ENCODE assay signal across 17 cellular contexts in genomic region chr18:65761636-65762310, GRCh38. TPM values are rescaled to one million over a fixed set of nuclear protein-coding genes. Genes with fewer than 3 reads are reported as not detected.
"Had no signal": no experiment of that assay in that cellular context is flagged by ENCODE, and none has a peak within 500 bp of the region (broad histone marks: within the 10 kb centered on the region; RNA-seq: fewer than 3 reads in every experiment).

No MANE protein-coding gene starts in this region.

- H3K4me1 Mint-ChIP-seq: natural killer cell had no signal

- ATAC-seq: natural killer cell had no signal

- H3K27ac Mint-ChIP-seq: activated T-helper 1 cell treated with anti-CD3 and anti-CD28 coated beads, Interleukin-12 subunit alpha, Interleukin-12 subunit beta, Interleukin-2, Interleukin-4 antibody, amounts not matched to agents 30 ng/mL and 10 ng/mL and 1 ng/mL, durations not matched to agents 14 hours and 24 hours and 36 hours; natural killer cell had no signal

- H3K4me3 Mint-ChIP-seq: activated T-helper 1 cell treated with anti-CD3 and anti-CD28 coated beads, Interleukin-12 subunit alpha, Interleukin-12 subunit beta, Interleukin-2, Interleukin-4 antibody, amounts not matched to agents 30 ng/mL and 10 ng/mL and 1 ng/mL, durations not matched to agents 14 hours and 24 hours and 36 hours; natural killer cell had no signal

- DNase-seq: activated CD4-positive, alpha-beta T cell treated with anti-CD3 and anti-CD28 coated beads, Interleukin-2, amount 50 U/mL, for 1 hour; activated CD4-positive, CD25-positive, alpha-beta regulatory T cell; activated CD8-positive, alpha-beta memory T cell treated with anti-CD3 and anti-CD28 coated beads for 24 hours; anterior cingulate cortex; cortex of kidney; effector CD8-positive, alpha-beta T cell; foreskin fibroblast; kidney glomerular epithelial cell; mesenchymal stem cell; natural killer cell; stimulated activated CD4-positive, alpha-beta T cell treated with anti-CD3 and anti-CD28 coated beads, Interleukin-1b, Interleukin-23, amount 100 ng/mL, for 48 hours; stomach; testis; upper lobe of left lung had no signal

- H3K9me3 Mint-ChIP-seq: activated T-helper 1 cell treated with anti-CD3 and anti-CD28 coated beads, Interleukin-12 subunit alpha, Interleukin-12 subunit beta, Interleukin-2, Interleukin-4 antibody, amounts not matched to agents 30 ng/mL and 10 ng/mL and 1 ng/mL, durations not matched to agents 14 hours and 24 hours and 36 hours had no signal

- H3K36me3 Mint-ChIP-seq: natural killer cell had no signal

RNA-seq across cellular contexts. Expression of gene CDH7, which starts 11.0 kb away (rescaled TPM):
- total RNA-seq: activated T-helper 1 cell treated with anti-CD3 and anti-CD28 coated beads, Interleukin-12 subunit alpha, Interleukin-12 subunit beta, Interleukin-2, Interleukin-4 antibody, amounts not matched to agents 30 ng/mL and 10 ng/mL and 1 ng/mL, durations not matched to agents 14 hours and 24 hours and 36 hours; endothelial cell of umbilical vein; natural killer cell; renal cortical epithelial cell had no signal
